In the genomic region with DNA sequence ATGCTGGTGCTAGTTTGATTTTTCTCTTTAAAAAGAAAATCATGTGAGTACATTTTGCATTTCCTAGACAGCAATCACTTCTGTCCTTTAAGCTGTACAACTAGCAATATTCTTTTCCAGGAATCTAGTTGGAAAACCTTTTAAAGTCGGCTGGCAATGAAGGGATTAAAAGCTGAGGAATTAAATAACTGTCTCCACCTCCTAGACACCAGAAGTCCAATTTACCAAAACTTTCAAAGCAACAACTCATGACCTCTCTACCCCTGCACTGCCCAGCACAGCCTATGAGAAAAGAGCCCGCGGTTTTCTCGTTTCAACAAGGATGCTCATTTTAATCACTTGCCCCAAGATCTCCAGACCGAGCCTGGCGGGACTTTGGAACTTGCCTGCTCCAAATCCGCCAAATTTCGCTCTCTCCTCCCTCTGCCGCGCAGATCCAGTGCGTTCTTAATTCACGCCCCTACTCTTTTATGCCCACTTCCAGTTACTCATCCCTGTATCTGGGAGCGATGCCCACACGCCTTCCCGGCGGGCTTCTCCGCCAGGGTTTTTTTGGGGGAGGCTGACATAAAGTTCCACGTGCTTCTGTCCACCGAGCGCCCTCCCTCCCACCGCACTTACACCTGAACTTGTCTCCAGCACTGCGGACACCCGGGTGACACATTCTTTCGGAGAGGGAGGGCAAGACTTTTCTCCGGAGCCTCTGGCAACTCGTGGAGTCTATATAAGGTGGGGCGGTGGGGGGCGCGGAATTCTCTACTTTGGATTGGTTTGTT, we compare ENCODE assay signal across 11 cellular contexts. TPM values are rescaled to one million over a fixed set of nuclear protein-coding genes. Genes with fewer than 3 reads are reported as not detected.
DNase-seq lines count a peak whose midpoint lies in the region; ATAC-seq and TF ChIP-seq lines count a peak whose summit lies in the region.
"Had no signal": no experiment of that assay in that cellular context is flagged by ENCODE, and none has a peak within 500 bp of the region (broad histone marks: within the 10 kb centered on the region; RNA-seq: fewer than 3 reads in every experiment).

No MANE protein-coding gene starts in this region.

- no peak for TF ChIP-seq CTCF in brain (conservative IDR thresholded peaks at IDR 0.05)

- H3K27me3 Mint-ChIP-seq in brain = peaks cover 3% of the 10 kb centered on the region

- DNase-seq in GM03348 (ENCODE audit: low spot score) (peak; percentile 8), islet precursor cell (peak; percentile 63), activated T-cell treated with anti-CD3 and anti-CD28 coated beads for 4 hours (no peak)
- DNase-seq in stimulated activated effector memory CD8-positive, alpha-beta T cell treated with anti-CD3 and anti-CD28 coated beads, Interleukin-12 subunit alpha, Interleukin-12 subunit beta, amount 100 ng/mL, for 72 hours (ENCODE audit: low spot score in 2 of 2) = no peak
- no peak for DNase-seq in activated T-cell treated with anti-CD3 and anti-CD28 coated beads, Interleukin-2, amount 50 U/mL, for 48 hours
- DNase-seq: DMS 273 treated with DMSO at 0.1 percent for 48 hours, NCI-H1092 had no signal

- peak overlapping the region; percentile 70 to 96 (median 90) for H3K27ac Mint-ChIP-seq in brain
- H3K27ac Mint-ChIP-seq in stimulated activated effector memory CD8-positive, alpha-beta T cell treated with anti-CD3 and anti-CD28 coated beads, Interleukin-12 subunit alpha, Interleukin-12 subunit beta, amount 100 ng/mL, for 72 hours = no peak overlapping the region

- peaks cover 71% of the 10 kb centered on the region for H3K4me1 Mint-ChIP-seq in brain
- H3K4me1 Mint-ChIP-seq in stimulated activated effector memory CD8-positive, alpha-beta T cell treated with anti-CD3 and anti-CD28 coated beads, Interleukin-12 subunit alpha, Interleukin-12 subunit beta, amount 100 ng/mL, for 72 hours = peaks cover 15% of the 10 kb centered on the region

- no peak for ATAC-seq in stimulated activated effector memory CD8-positive, alpha-beta T cell treated with anti-CD3 and anti-CD28 coated beads, Interleukin-12 subunit alpha, Interleukin-12 subunit beta, amount 100 ng/mL, for 72 hours
- ATAC-seq in HG03095 (IDR thresholded peaks at IDR 0.05; ENCODE audit: unreplicated experiment) = no peak
- ATAC-seq in HG02885 (IDR thresholded peaks at IDR 0.05; ENCODE audit: poor library complexity, unreplicated experiment) = no peak

- H3K36me3 Mint-ChIP-seq in brain = peaks cover 20% of the 10 kb centered on the region
- H3K36me3 Mint-ChIP-seq in stimulated activated effector memory CD8-positive, alpha-beta T cell treated with anti-CD3 and anti-CD28 coated beads, Interleukin-12 subunit alpha, Interleukin-12 subunit beta, amount 100 ng/mL, for 72 hours = no peaks in the 10 kb centered on the region

- peak overlapping the region; percentile 85 to 92 (median 87) for H3K4me3 Mint-ChIP-seq in brain
- H3K4me3 Mint-ChIP-seq in stimulated activated effector memory CD8-positive, alpha-beta T cell treated with anti-CD3 and anti-CD28 coated beads, Interleukin-12 subunit alpha, Interleukin-12 subunit beta, amount 100 ng/mL, for 72 hours = peak overlapping the region; percentile 66

- H3K9me3 Mint-ChIP-seq in brain = peaks cover 0 to 2% (median 0%) of the 10 kb centered on the region in 5 experiments
- no peaks in the 10 kb centered on the region for H3K9me3 Mint-ChIP-seq in stimulated activated effector memory CD8-positive, alpha-beta T cell treated with anti-CD3 and anti-CD28 coated beads, Interleukin-12 subunit alpha, Interleukin-12 subunit beta, amount 100 ng/mL, for 72 hours

RNA-seq across cellular contexts. Expression of gene MPPED2, which starts 2.5 kb away (rescaled TPM):
- 3.4 TPM for polyA plus RNA-seq in brain (ENCODE audit: insufficient read depth, low read depth, low replicate concordance)
- polyA plus RNA-seq: endothelial cell of umbilical vein had no signal

Comparison
In these comparisons a context has a peak if more than half of its experiments do, and no peak if none do; other contexts are left out.
1. DNase-seq: peak in GM03348 (single experiment) and islet precursor cell (single experiment); none in stimulated activated effector memory CD8-positive, alpha-beta T cell treated with anti-CD3 and anti-CD28 coated beads, Interleukin-12 subunit alpha, Interleukin-12 subunit beta, amount 100 ng/mL, for 72 hours (0 of 2), activated T-cell treated with anti-CD3 and anti-CD28 coated beads, Interleukin-2, amount 50 U/mL, for 48 hours (0 of 2) and activated T-cell treated with anti-CD3 and anti-CD28 coated beads for 4 hours (single experiment).